Comparison of ENCODE assay signal across 9 cellular contexts in the genomic region with DNA sequence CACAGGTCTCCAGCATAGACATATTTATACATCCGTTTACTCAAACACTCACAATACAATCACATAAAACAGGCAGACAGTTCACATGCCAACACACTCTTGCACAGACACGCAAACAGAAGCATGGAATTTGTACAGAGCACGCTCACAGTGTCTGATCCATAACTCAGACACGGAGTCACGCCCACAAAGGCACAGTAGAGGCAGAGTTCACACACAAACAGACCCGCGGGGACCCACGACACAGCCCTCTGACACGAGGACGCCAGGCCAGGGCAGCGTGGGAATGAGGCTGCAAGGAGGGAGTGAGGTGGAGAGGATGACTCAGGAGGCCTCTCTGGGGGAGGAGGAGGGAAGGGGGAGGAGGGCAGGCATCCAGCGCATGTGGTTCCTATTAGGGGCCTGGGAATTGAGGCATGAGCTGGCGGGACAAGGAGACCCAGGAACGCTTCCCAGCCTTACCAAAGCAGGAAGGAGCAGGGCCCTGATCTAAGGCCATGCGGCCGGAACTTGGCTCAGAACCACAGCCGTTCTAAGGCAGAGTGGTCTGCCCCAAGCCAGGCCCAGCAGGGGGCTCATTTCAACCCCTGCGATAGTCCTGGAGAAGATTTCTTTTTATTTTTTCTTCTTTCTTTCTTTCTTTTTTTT. TPM values are rescaled to one million over a fixed set of nuclear protein-coding genes. Genes with fewer than 3 reads are reported as not detected.
DNase-seq lines count a peak whose midpoint lies in the region; ATAC-seq and TF ChIP-seq lines count a peak whose summit lies in the region.
"Had no signal": no experiment of that assay in that cellular context is flagged by ENCODE, and none has a peak within 500 bp of the region (broad histone marks: within the 10 kb centered on the region; RNA-seq: fewer than 3 reads in every experiment).

No MANE protein-coding gene starts in this region.

- H3K4me1 ChIP-seq in GM23248 (ENCODE audit: insufficient read depth): peaks cover 41% of the 10 kb centered on the region
- H3K4me1 ChIP-seq: spleen had no signal

- H3K27ac ChIP-seq in GM23248: peak overlapping the region; percentile 97

- H2AFZ ChIP-seq in GM23248: peak overlapping the region; percentile 18; the same call in 1 of the 2 replicates

- WGBS in GM23248 (ENCODE audit: low coverage in 1 of 2, low lambda C conversion rate in 2 of 2, missing lambda C conversion rate in 2 of 2), 2 experiments: 0 to 1% methylated on average over 16 to 18 of the region's 18 CpGs

- peaks cover 47% of the 10 kb centered on the region for H3K27me3 Mint-ChIP-seq in Calu3 (ENCODE audit: unreplicated experiment)
- peaks cover 28% of the 10 kb centered on the region for H3K27me3 Mint-ChIP-seq in activated T-cell treated with anti-CD3 and anti-CD28 coated beads, Interleukin-2, amount 50 U/mL, for 24 hours

- no TSS peak for BruUV-seq in Calu3 (replicated peaks; lab: Mats Ljungman, UMichigan)

- intact Hi-C loops in left cardiac atrium (cut with DNase I) (no loop called here), Calu3 (cut with micrococcal nuclease; ENCODE audit: unreplicated experiment) (no loop called here)

- H3K36me3 Mint-ChIP-seq in Calu3 (ENCODE audit: insufficient read depth, unreplicated experiment): no peaks in the 10 kb centered on the region
- H3K36me3 Mint-ChIP-seq in activated T-cell treated with anti-CD3 and anti-CD28 coated beads, Interleukin-2, amount 50 U/mL, for 24 hours (ENCODE audit: low read depth): no peaks in the 10 kb centered on the region

- peaks cover 28% of the 10 kb centered on the region for H3F3A ChIP-seq in GM23248 (ENCODE audit: insufficient read depth)

- no peaks in the 10 kb centered on the region for H3K9me3 Mint-ChIP-seq in Calu3 (ENCODE audit: low read depth, unreplicated experiment)
- peaks cover 11% of the 10 kb centered on the region for H3K9me3 Mint-ChIP-seq in activated T-cell treated with anti-CD3 and anti-CD28 coated beads, Interleukin-2, amount 50 U/mL, for 24 hours

- H3K9ac ChIP-seq in GM23248: peak overlapping the region; percentile 86

- H3K27me3 ChIP-seq in GM23248 (replicated peaks; ENCODE audit: insufficient read depth): no peaks in the 10 kb centered on the region

- DNase-seq in GM23248 (peak; percentile 99), amygdala (lab: John Stamatoyannopoulos, UW) (peak in 51 of 56 donors; percentile 3 to 84 (median 54)), left cardiac atrium (peak; percentile 87), retina (peak; percentile 63), Calu3 (no peak), T-helper 1 cell (no peak), NCI-H2029 (lab: John Stamatoyannopoulos, UW) (no peak)
- no peak for DNase-seq in activated T-cell treated with anti-CD3 and anti-CD28 coated beads, Interleukin-2, amount 50 U/mL, for 24 hours
- DNase-seq: spleen had no signal

- H3K4me1 Mint-ChIP-seq in Calu3 (ENCODE audit: low read depth, unreplicated experiment): peaks cover 10% of the 10 kb centered on the region
- peaks cover 2% of the 10 kb centered on the region for H3K4me1 Mint-ChIP-seq in activated T-cell treated with anti-CD3 and anti-CD28 coated beads, Interleukin-2, amount 50 U/mL, for 24 hours (ENCODE audit: low read depth)

- no peaks in the 10 kb centered on the region for H3K9me3 ChIP-seq in GM23248 (ENCODE audit: low read depth)

- ATAC-seq in left cardiac atrium: peak; percentile 93 to 98

- no peaks in the 10 kb centered on the region for H4K20me1 ChIP-seq in GM23248 (ENCODE audit: insufficient read depth)

- in situ Hi-C loops in GM23248 (cut with MboI): loop anchor here (25.0 kb wide), 2 partner anchors 292 to 442 kb away; partner anchors contain the start of genes S1PR2 and TYK2

- CTCF ChIA-PET in Calu3 (lab: Charles Lee): interaction anchor here (0.6 kb wide), 1 partner anchor 250 kb away, joined by 3 read pairs; no protein-coding TSS in a partner anchor

- H3K9me2 ChIP-seq in GM23248 (ENCODE audit: insufficient read depth): no peaks in the 10 kb centered on the region

- no peaks in the 10 kb centered on the region for H3K36me3 ChIP-seq in GM23248 (ENCODE audit: low read depth)
- H3K36me3 ChIP-seq: spleen had no signal

- no peak overlapping the region for H3K4me3 Mint-ChIP-seq in Calu3 (ENCODE audit: low read depth, unreplicated experiment)
- no peak overlapping the region for H3K4me3 Mint-ChIP-seq in activated T-cell treated with anti-CD3 and anti-CD28 coated beads, Interleukin-2, amount 50 U/mL, for 24 hours

- H3K79me2 ChIP-seq in GM23248 (ENCODE audit: insufficient read depth): no peaks in the 10 kb centered on the region

- H3K4me3 ChIP-seq in GM23248: no peak overlapping the region
- H3K4me3 ChIP-seq: spleen had no signal

- H3K27ac Mint-ChIP-seq in Calu3 (ENCODE audit: unreplicated experiment): no peak overlapping the region
- H3K27ac Mint-ChIP-seq in activated T-cell treated with anti-CD3 and anti-CD28 coated beads, Interleukin-2, amount 50 U/mL, for 24 hours: no peak overlapping the region

- peak overlapping the region; percentile 44 for H3K4me2 ChIP-seq in GM23248 (ENCODE audit: unreplicated experiment)

- no peak for TF ChIP-seq CTCF in Calu3 (IDR thresholded peaks at IDR 0.05; ENCODE audit: unreplicated experiment)

RNA-seq across cellular contexts. Expression of gene OLFM2, which starts 9.1 kb away (rescaled TPM):
- total RNA-seq in GM23248 (2014; rRNA removed; shearing (Covaris generic)): 11.6 and 26.2 TPM in 2 replicates
- polyA plus RNA-seq in GM23248 (2016; fragmentation: Nextera tagmentation; extraction: Ambion mirVana): 8.9 and 9.4 TPM in 2 replicates
- 10 to 100 TPM in 1 of 2 donors, 1 to 10 TPM in 1; 9.0 to 10.8 TPM for total RNA-seq in left cardiac atrium
- 11.2 and 14.9 TPM in 2 replicates for total RNA-seq in Calu3 (2022)

Comparison
In these comparisons a context has a peak if more than half of its experiments do, and no peak if none do; other contexts are left out.
1. DNase-seq: peak in GM23248 (single experiment), amygdala (51 of 56), left cardiac atrium (single experiment) and retina (single experiment); none in Calu3 (single experiment), T-helper 1 cell (0 of 5), NCI-H2029 (single experiment) and activated T-cell treated with anti-CD3 and anti-CD28 coated beads, Interleukin-2, amount 50 U/mL, for 24 hours (single experiment).